Comparison of ENCODE assay signal across 12 cellular contexts in genomic region chr11:26992031-26992541, GRCh38. TPM values are rescaled to one million over a fixed set of nuclear protein-coding genes. Genes with fewer than 3 reads are reported as not detected.
DNase-seq lines count a peak whose midpoint lies in the region; ATAC-seq and TF ChIP-seq lines count a peak whose summit lies in the region.
"Had no signal": no experiment of that assay in that cellular context is flagged by ENCODE, and none has a peak within 500 bp of the region (broad histone marks: within the 10 kb centered on the region; RNA-seq: fewer than 3 reads in every experiment).

No MANE protein-coding gene starts in this region.

- no peak for TF ChIP-seq EP300 in esophagus muscularis mucosa (IDR thresholded peaks at IDR 0.05)

- H3K4me1 ChIP-seq in ACC112 (ENCODE audit: control insufficient read depth, insufficient read depth, low read length, unreplicated experiment) (peaks cover 40% of the 10 kb centered on the region), esophagus muscularis mucosa (peaks cover 0 to 42% (median 29%) of the 10 kb centered on the region in 4 donors)

- H3K79me2 ChIP-seq in ACC112 (ENCODE audit: control insufficient read depth, insufficient read depth, low read length, unreplicated experiment) = peaks cover 12% of the 10 kb centered on the region

- H3K9me3 ChIP-seq in esophagus muscularis mucosa (no peaks in the 10 kb centered on the region), WERI-Rb-1 (ENCODE audit: severe bottlenecking) (no peaks in the 10 kb centered on the region)
- H3K9me3 ChIP-seq: neutrophil, SJSA1 had no signal

- DNase-seq in NCI-H69 (lab: John Stamatoyannopoulos, UW) (peak; percentile 35), esophagus muscularis mucosa (ENCODE audit: extremely low spot score) (no peak), myocyte (ENCODE audit: low read depth) (peak; percentile 45), WERI-Rb-1 (no peak), NCI-H2081 treated with DMSO at 0.1 percent for 48 hours (lab: John Stamatoyannopoulos, UW) (no peak), NCI-H2196 treated with DMSO at 0.1 percent for 48 hours (lab: John Stamatoyannopoulos, UW; ENCODE audit: unreplicated experiment) (no peak)
- DNase-seq: activated CD8-positive, alpha-beta T cell treated with anti-CD3 and anti-CD28 coated beads for 36 hours; anterior cingulate cortex had no signal

- H3K4me3 ChIP-seq in ACC112 (ENCODE audit: low read depth, low read length) = peak overlapping the region; percentile 20; the same call in 1 of the 2 replicates
- peak overlapping the region in 2 of 4 donors; percentile 75 to 88 for H3K4me3 ChIP-seq in esophagus muscularis mucosa
- no peak overlapping the region for H3K4me3 ChIP-seq in WERI-Rb-1 (ENCODE audit: low read depth, low read length)
- H3K4me3 ChIP-seq: SJSA1 had no signal

- intact Hi-C loops in esophagus muscularis mucosa (cut with DNase I) = loop anchor here (5.0 kb wide), 2 partner anchors 150 to 235 kb away; no protein-coding TSS in a partner anchor

- H3K27ac ChIP-seq in ACC112 (ENCODE audit: low read depth, low read length) = peak overlapping the region; percentile 79
- H3K27ac ChIP-seq in esophagus muscularis mucosa (replicated peaks in 1 of 4) = peak overlapping the region; percentile 70 to 90 (median 84)
- no peak overlapping the region for H3K27ac ChIP-seq in WERI-Rb-1
- H3K27ac ChIP-seq: neutrophil, SJSA1 had no signal

- ATAC-seq in GM18498 (IDR thresholded peaks at IDR 0.05; ENCODE audit: unreplicated experiment) = no peak
- ATAC-seq: activated CD8-positive, alpha-beta T cell treated with anti-CD3 and anti-CD28 coated beads for 36 hours had no signal

- TF ChIP-seq CTCF in esophagus muscularis mucosa (IDR thresholded peaks at IDR 0.05) (no peak), WERI-Rb-1 (IDR thresholded peaks at IDR 0.05; ENCODE audit: low read depth, low read length) (no peak)

- H2AFZ ChIP-seq in ACC112 (ENCODE audit: low read length, unreplicated experiment) = peak overlapping the region; percentile 16

- 45% methylated on average over 1 of the region's 1 CpG for WGBS in esophagus muscularis mucosa

- TF ChIP-seq POLR2A in esophagus muscularis mucosa (IDR thresholded peaks at IDR 0.05; ENCODE audit: low read depth) = no peak

- H3K36me3 ChIP-seq in ACC112 (ENCODE audit: insufficient read depth, low read length) = no peaks in the 10 kb centered on the region
- no peaks in the 10 kb centered on the region for H3K36me3 ChIP-seq in esophagus muscularis mucosa
- no peaks in the 10 kb centered on the region for H3K36me3 ChIP-seq in WERI-Rb-1
- H3K36me3 ChIP-seq: neutrophil, SJSA1 had no signal

- H3K27me3 ChIP-seq in ACC112 (ENCODE audit: insufficient read depth, low read length) = no peaks in the 10 kb centered on the region
- no peaks in the 10 kb centered on the region for H3K27me3 ChIP-seq in esophagus muscularis mucosa
- H3K27me3 ChIP-seq in WERI-Rb-1 (ENCODE audit: insufficient read depth, low read depth, severe bottlenecking) = peaks cover 28% of the 10 kb centered on the region
- H3K27me3 ChIP-seq: neutrophil, SJSA1 had no signal

RNA-seq across cellular contexts. Expression of gene FIBIN, which starts 1.8 kb away (rescaled TPM):
- total RNA-seq in esophagus muscularis mucosa (100 to 1,000 TPM in 2 of 4 donors, 10 to 100 TPM in 2; 76.4 to 151 (median 101) TPM), myocyte (4.0 and 12.3 TPM in 2 replicates)
- polyA plus RNA-seq in myocyte (2012) = 8.2 TPM
- total RNA-seq: activated CD8-positive, alpha-beta T cell treated with anti-CD3 and anti-CD28 coated beads for 36 hours had no signal

RNA-seq across cellular contexts. Expression of gene BBOX1, which starts 48.5 kb away (rescaled TPM):
- total RNA-seq in esophagus muscularis mucosa (under 1 TPM in 1 of 4 donors, not detected in 3; 0.50 TPM), myocyte (0.16 TPM in 1 of 2 replicates, not detected in the other)
- polyA plus RNA-seq in myocyte (2012) = 0.68 TPM
- total RNA-seq: activated CD8-positive, alpha-beta T cell treated with anti-CD3 and anti-CD28 coated beads for 36 hours; SJSA1 had no signal

Comparison
In these comparisons a context has a peak if more than half of its experiments do, and no peak if none do; other contexts are left out.
1. DNase-seq: peak in NCI-H69 (single experiment) and myocyte (single experiment); none in esophagus muscularis mucosa (single experiment), WERI-Rb-1 (single experiment), NCI-H2081 treated with DMSO at 0.1 percent for 48 hours (single experiment) and NCI-H2196 treated with DMSO at 0.1 percent for 48 hours (single experiment).